ENCODE assay signal across 19 cellular contexts in genomic region chr20:54043044-54043967, GRCh38. TPM values are rescaled to one million over a fixed set of nuclear protein-coding genes. Genes with fewer than 3 reads are reported as not detected.
DNase-seq lines count a peak whose midpoint lies in the region; ATAC-seq and TF ChIP-seq lines count a peak whose summit lies in the region.
"Had no signal": no experiment of that assay in that cellular context is flagged by ENCODE, and none has a peak within 500 bp of the region (broad histone marks: within the 10 kb centered on the region; RNA-seq: fewer than 3 reads in every experiment).

No MANE protein-coding gene starts in this region.

- H3K27ac ChIP-seq in foreskin keratinocyte, result no peak overlapping the region
- H3K27ac ChIP-seq: testis, VCaP had no signal

- TF ChIP-seq CTCF in AG09319 (IDR thresholded peaks at IDR 0.05; ENCODE audit: low read depth, low read length) (no peak), foreskin keratinocyte (conservative IDR thresholded peaks at IDR 0.05) (peak; percentile 22)

- H3K27me3 ChIP-seq in MG63 (no peaks in the 10 kb centered on the region), foreskin keratinocyte (peaks cover 5% of the 10 kb centered on the region)
- H3K27me3 ChIP-seq: testis had no signal

- peaks cover 11% of the 10 kb centered on the region for H3K9me3 ChIP-seq in MG63
- H3K9me3 ChIP-seq: testis had no signal

- H3K36me3 ChIP-seq in MG63, result no peaks in the 10 kb centered on the region

- DNase-seq in AG09319 (ENCODE audit: extremely low read depth, low read depth), result peak; percentile 14
- peak; percentile 78 for DNase-seq in MG63
- no peak for DNase-seq in foreskin keratinocyte
- no peak for DNase-seq in T-helper 9 cell
- DNase-seq: activated naive CD4-positive, alpha-beta T cell treated with anti-CD3 and anti-CD28 coated beads, Interleukin-2, amount 10 ng/mL, durations not matched to agents 7 days and 5 days; caudate nucleus; DMS53; glutamatergic neuron; Karpas-422; NCI-H1694 treated with DMSO at 0.1 percent for 48 hours; testis had no signal

- H3K4me1 ChIP-seq in foreskin keratinocyte, result no peaks in the 10 kb centered on the region
- H3K4me1 ChIP-seq: testis had no signal

- ATAC-seq in GM18502 (IDR thresholded peaks at IDR 0.05; ENCODE audit: poor library complexity, unreplicated experiment) (peak; percentile 42), foreskin keratinocyte (peak; percentile 70), GM18861 (IDR thresholded peaks at IDR 0.05; ENCODE audit: unreplicated experiment) (no peak), esophagus mucosa (no peak), GM21717 (IDR thresholded peaks at IDR 0.05; ENCODE audit: unreplicated experiment) (no peak)

- no peak overlapping the region for H3K4me3 ChIP-seq in MG63
- H3K4me3 ChIP-seq: testis had no signal

RNA-seq across cellular contexts. Expression of gene BCAS1, which starts 27.1 kb away (rescaled TPM):
- not detected in 2 replicates for total RNA-seq in MG63 (2014; rRNA removed; shearing (Covaris generic); ENCODE audit: low replicate concordance)
- total RNA-seq in foreskin keratinocyte (not detected in 2 replicates), esophagus mucosa (1.8 TPM)
- polyA plus RNA-seq in foreskin keratinocyte, result not detected in 2 replicates
- total RNA-seq: NCI-H460, osteocyte had no signal
- polyA plus RNA-seq: BJ had no signal

Comparison
In these comparisons a context has a peak if more than half of its experiments do, and no peak if none do; other contexts are left out.
1. DNase-seq: peak in AG09319 (single experiment) and MG63 (single experiment); none in foreskin keratinocyte (0 of 2) and T-helper 9 cell (single experiment).
2. ATAC-seq: peak in GM18502 (single experiment) and foreskin keratinocyte (single experiment); none in GM18861 (single experiment), esophagus mucosa (single experiment) and GM21717 (single experiment).